ENCODE assay signal across 11 cellular contexts in genomic region chr17:78921437-78921971, GRCh38. TPM values are rescaled to one million over a fixed set of nuclear protein-coding genes. Genes with fewer than 3 reads are reported as not detected.
DNase-seq lines count a peak whose midpoint lies in the region; ATAC-seq and TF ChIP-seq lines count a peak whose summit lies in the region.
"Had no signal": no experiment of that assay in that cellular context is flagged by ENCODE, and none has a peak within 500 bp of the region (broad histone marks: within the 10 kb centered on the region; RNA-seq: fewer than 3 reads in every experiment).

No MANE protein-coding gene starts in this region.

- intact Hi-C loops in dorsolateral prefrontal cortex (cut with DNase I) = loop anchor here (5.0 to 10.0 kb wide), 4 partner anchors 39 to 57 kb away; no protein-coding TSS in a partner anchor

- H3K4me3 ChIP-seq in dorsolateral prefrontal cortex (peak overlapping the region in 29 of 59 donors; percentile 2 to 79 (median 29)), muscle layer of colon (ENCODE audit: low read depth in 1 of 2, low read length in 2 of 2) (peak overlapping the region in 1 of 2 donors; percentile 43)

- no peak for TF ChIP-seq CTCF in dorsolateral prefrontal cortex (IDR thresholded peaks at IDR 0.05 in 54 of 56, conservative IDR thresholded peaks at IDR 0.05 in 2 of 56; ENCODE audit: low read depth in 1 of 56, partially characterized antibody in 56 of 56)

- H3K27ac ChIP-seq in dorsolateral prefrontal cortex (peak overlapping the region in 58 of 59 donors; percentile 21 to 99 (median 84)), muscle layer of colon (ENCODE audit: low read depth, low read length) (peak overlapping the region; percentile 87), temporal lobe (ENCODE audit: low read depth, low read length) (peak overlapping the region; percentile 78)

- peaks cover 71% of the 10 kb centered on the region for H3K4me1 ChIP-seq in muscle layer of colon (ENCODE audit: insufficient read depth, low read length)

- no peaks in the 10 kb centered on the region for H3K9me3 ChIP-seq in muscle layer of colon (ENCODE audit: low read length)

- peaks cover 4% of the 10 kb centered on the region for H3K36me3 ChIP-seq in muscle layer of colon (ENCODE audit: insufficient read depth, low read length)

- DNase-seq in NCI-H446 treated with DMSO at 0.1 percent for 48 hours (lab: John Stamatoyannopoulos, UW) (peak; percentile 48), dorsolateral prefrontal cortex (peak in 9 of 10 donors; percentile 43 to 88 (median 70)), NCI-H1436 treated with DMSO at 0.1 percent for 48 hours (lab: John Stamatoyannopoulos, UW) (no peak), NCI-H748 treated with DMSO at 0.1 percent for 48 hours (lab: John Stamatoyannopoulos, UW) (no peak), RKO (ENCODE audit: low spot score) (no peak)
- DNase-seq: activated CD4-positive, alpha-beta T cell treated with anti-CD3 and anti-CD28 coated beads, Interleukin-2, amount 50 U/mL, for 48 hours; NCI-H187 treated with DMSO at 0.1 percent for 48 hours; RPMI8226 had no signal

- peak overlapping the region; percentile 21 for H3K9ac ChIP-seq in muscle layer of colon (ENCODE audit: low read length)

- H3K27me3 ChIP-seq in dorsolateral prefrontal cortex (no peaks in the 10 kb centered on the region), muscle layer of colon (ENCODE audit: control insufficient read depth in 1 of 2, insufficient read depth in 2 of 2, low read length in 2 of 2) (no peaks in the 10 kb centered on the region)

- no peak for ATAC-seq in HG03342 (IDR thresholded peaks at IDR 0.05; ENCODE audit: unreplicated experiment)

RNA-seq across cellular contexts. Expression of gene TIMP2, which starts 3.7 kb away (rescaled TPM):
- total RNA-seq in dorsolateral prefrontal cortex (100 to 1,000 TPM in 119 of 120 experiments, 10 to 100 TPM in 1; 97.8 to 275 (median 166) TPM), temporal lobe (70.6 TPM)

RNA-seq across cellular contexts. Expression of gene CEP295NL, which starts 18.5 kb away (rescaled TPM):
- total RNA-seq in dorsolateral prefrontal cortex = 10 to 100 TPM in 17 of 120 experiments, 1 to 10 TPM in 103; 2.1 to 18.2 (median 6.7) TPM
- total RNA-seq in temporal lobe = 1.7 TPM

RNA-seq across cellular contexts. Expression of gene LGALS3BP, which starts 58.2 kb away (rescaled TPM):
- total RNA-seq in dorsolateral prefrontal cortex (100 to 1,000 TPM in 25 of 120 experiments, 10 to 100 TPM in 95; 31.2 to 256 (median 75.8) TPM), temporal lobe (19.7 TPM)

Comparison
In these comparisons a context has a peak if more than half of its experiments do, and no peak if none do; other contexts are left out.
1. DNase-seq: peak in NCI-H446 treated with DMSO at 0.1 percent for 48 hours (single experiment) and dorsolateral prefrontal cortex (9 of 10); none in NCI-H1436 treated with DMSO at 0.1 percent for 48 hours (single experiment), NCI-H748 treated with DMSO at 0.1 percent for 48 hours (single experiment) and RKO (single experiment).
2. Peak in every context shown above with its lines, with median percentiles within 50 percentile points of each other: H3K27ac ChIP-seq.